In genomic region chr20:33992923-33993799, GRCh38 we compare ENCODE assay signal across 8 cellular contexts. TPM values are rescaled to one million over a fixed set of nuclear protein-coding genes. Genes with fewer than 3 reads are reported as not detected.
DNase-seq lines count a peak whose midpoint lies in the region; ATAC-seq and TF ChIP-seq lines count a peak whose summit lies in the region.

No MANE protein-coding gene starts in this region.

- H3K4me1 Mint-ChIP-seq in activated CD4-positive, alpha-beta T cell treated with anti-CD3 and anti-CD28 coated beads, Interleukin-2, amount 10 ng/mL, durations not matched to agents 7 days and 5 days: peaks cover 50% of the 10 kb centered on the region

- ATAC-seq in GM19351 (IDR thresholded peaks at IDR 0.05; ENCODE audit: unreplicated experiment) (peak; percentile 69), HG03520 (IDR thresholded peaks at IDR 0.05; ENCODE audit: unreplicated experiment) (peak; percentile 65), left colon (peak; percentile 79)

- no peaks in the 10 kb centered on the region for H3K9me3 Mint-ChIP-seq in activated CD4-positive, alpha-beta T cell treated with anti-CD3 and anti-CD28 coated beads, Interleukin-2, amount 10 ng/mL, durations not matched to agents 7 days and 5 days

- peak overlapping the region; percentile 95 to 97 for H3K27ac ChIP-seq in coronary artery

- no peak for TF ChIP-seq CTCF in coronary artery (IDR thresholded peaks at IDR 0.05)

- H3K4me3 Mint-ChIP-seq in activated CD4-positive, alpha-beta T cell treated with anti-CD3 and anti-CD28 coated beads, Interleukin-2, amount 10 ng/mL, durations not matched to agents 7 days and 5 days: peak overlapping the region; percentile 89

- no peaks in the 10 kb centered on the region for H3K27me3 Mint-ChIP-seq in activated CD4-positive, alpha-beta T cell treated with anti-CD3 and anti-CD28 coated beads, Interleukin-2, amount 10 ng/mL, durations not matched to agents 7 days and 5 days

- CTCF ChIA-PET in activated CD4-positive, alpha-beta T cell treated with anti-CD3 and anti-CD28 coated beads, Interleukin-2, amount 10 ng/mL, durations not matched to agents 7 days and 5 days (lab: Charles Lee): interaction anchor here (0.6 to 1.0 kb wide), 3 partner anchors 12 to 1683 kb away, joined by 3 read pairs; no protein-coding TSS in a partner anchor

- peak overlapping the region; percentile 92 for H3K4me3 ChIP-seq in coronary artery

- peak overlapping the region; percentile 97 for H3K27ac Mint-ChIP-seq in activated CD4-positive, alpha-beta T cell treated with anti-CD3 and anti-CD28 coated beads, Interleukin-2, amount 10 ng/mL, durations not matched to agents 7 days and 5 days

- POLR2A ChIA-PET in activated CD4-positive, alpha-beta T cell treated with anti-CD3 and anti-CD28 coated beads, Interleukin-2, amount 10 ng/mL, durations not matched to agents 7 days and 5 days (lab: Charles Lee): interaction anchor here (0.6 to 1.3 kb wide), 6 partner anchors 12 to 807 kb away, joined by 3 read pairs; partner anchors contain the start of gene EIF2S2

- peaks cover 33% of the 10 kb centered on the region for H3K36me3 Mint-ChIP-seq in activated CD4-positive, alpha-beta T cell treated with anti-CD3 and anti-CD28 coated beads, Interleukin-2, amount 10 ng/mL, durations not matched to agents 7 days and 5 days (ENCODE audit: low read depth)

- intact Hi-C loops in left colon (cut with DNase I, micrococcal nuclease): no loop called here

- DNase-seq in C1 segment of cervical spinal cord (lab: John Stamatoyannopoulos, UW): peak; percentile 98 to 100 (median 100)
- DNase-seq in NCI-H526 treated with DMSO at 0.1 percent for 48 hours (lab: John Stamatoyannopoulos, UW): peak; percentile 99
- DNase-seq in activated CD4-positive, alpha-beta T cell treated with anti-CD3 and anti-CD28 coated beads, Interleukin-2, amount 10 ng/mL, durations not matched to agents 7 days and 5 days: peak; percentile 99
- DNase-seq in coronary artery (ENCODE audit: low spot score): peak; percentile 100
- DNase-seq in left colon: peak; percentile 99
- DNase-seq in stimulated activated CD4-positive, alpha-beta T cell treated with anti-CD3 and anti-CD28 coated beads, Interleukin-1b, Interleukin-23, amount 100 ng/mL, for 4 hours (ENCODE audit: low read depth in 2 of 2): peak; percentile 99

RNA-seq across cellular contexts. Expression of gene RALY, which starts 0.6 kb away (rescaled TPM):
- 100 to 1,000 TPM; 208 to 229 TPM for total RNA-seq in activated CD4-positive, alpha-beta T cell treated with anti-CD3 and anti-CD28 coated beads, Interleukin-2, amount 10 ng/mL, durations not matched to agents 7 days and 5 days
- total RNA-seq in left colon: 100 to 1,000 TPM; 190 to 191 TPM

Comparison
In these comparisons a context has a peak if more than half of its experiments do, and no peak if none do; other contexts are left out.
1. Peak in every context shown above with its lines: DNase-seq, ATAC-seq, H3K4me3 ChIP-seq and H3K27ac ChIP-seq.